ENCODE assay signal across 16 cellular contexts in the genomic region with DNA sequence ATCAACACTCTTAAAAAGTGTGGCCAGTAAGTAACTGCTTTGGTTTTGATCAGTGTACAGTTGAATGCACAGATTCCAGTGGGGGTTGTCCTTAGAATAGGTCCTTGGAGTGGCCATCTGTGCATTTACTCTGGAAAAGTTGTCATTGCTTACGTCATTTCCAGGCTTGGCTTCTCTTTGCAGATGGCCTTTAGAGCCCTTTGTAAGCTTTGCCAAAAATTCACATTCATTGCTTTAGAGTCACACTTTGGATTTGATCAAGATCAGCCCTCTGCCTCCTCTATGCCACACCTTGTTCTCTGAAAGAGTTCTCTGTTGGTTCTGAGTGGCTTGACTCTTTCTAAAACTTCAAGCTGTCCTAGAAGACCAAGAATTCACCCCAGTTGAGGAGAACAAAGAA.
DNase-seq lines count a peak whose midpoint lies in the region; ATAC-seq, FAIRE-seq and TF ChIP-seq lines count a peak whose summit lies in the region.
"Had no signal": no experiment of that assay in that cellular context is flagged by ENCODE, and none has a peak within 500 bp of the region (broad histone marks: within the 10 kb centered on the region; RNA-seq: fewer than 3 reads in every experiment).

No MANE protein-coding gene starts in this region.

- POLR2A ChIA-PET in HepG2 (lab: Yijun Ruan, JAX), result no interaction called here

- H3K27me3 ChIP-seq in HepG2 (ENCODE audit: control insufficient read depth in 1 of 2, insufficient read depth in 2 of 2, low read length in 2 of 2) (no peaks in the 10 kb centered on the region), right lobe of liver (no peaks in the 10 kb centered on the region), prostate gland (replicated peaks; ENCODE audit: insufficient read depth) (no peaks in the 10 kb centered on the region)

- H3K27me3 Mint-ChIP-seq in natural killer cell (ENCODE audit: low read depth in 2 of 2), result peaks cover 2 to 22% of the 10 kb centered on the region in 2 donors
- H3K27me3 Mint-ChIP-seq: CD4-positive, alpha-beta T cell had no signal

- no peak overlapping the region for H3K4me2 ChIP-seq in HepG2 (ENCODE audit: low read depth, low read length)

- intact Hi-C loops in HepG2 (cut with micrococcal nuclease; ENCODE audit: unreplicated experiment), result no loop called here
- intact Hi-C loops in right lobe of liver (cut with DNase I), result no loop called here
- intact Hi-C loops in prostate gland (cut with DNase I), result no loop called here
- intact Hi-C loops in natural killer cell (cut with micrococcal nuclease), result no loop called here

- CTCF ChIA-PET in HepG2 (lab: Yijun Ruan, JAX; ENCODE audit: low intra/inter-chr PET ratio, low total read pairs), result no interaction called here

- no TSS peak for BruUV-seq in HepG2 (replicated peaks; lab: Mats Ljungman, UMichigan)

- no peak for TF ChIP-seq RAD21 in HepG2 (CRISPR knock-in tag; IDR thresholded peaks at IDR 0.05)

- TF ChIP-seq CTCF in HepG2 (CRISPR knock-in tag; IDR thresholded peaks at IDR 0.05) (no peak), right lobe of liver (IDR thresholded peaks at IDR 0.05) (no peak), prostate gland (IDR thresholded peaks at IDR 0.05) (no peak), natural killer cell (IDR thresholded peaks at IDR 0.05) (no peak)

- H3K79me2 ChIP-seq in HepG2 (ENCODE audit: insufficient read depth, low read length), result no peaks in the 10 kb centered on the region

- ATAC-seq in HepG2 (no peak), right lobe of liver (no peak), natural killer cell (no peak)
- ATAC-seq: PC-3 had no signal

- H3K27ac Mint-ChIP-seq in natural killer cell, result no peak overlapping the region
- H3K27ac Mint-ChIP-seq: CD4-positive, alpha-beta T cell; H9 had no signal

- DNase-seq in HepG2 (ENCODE audit: low spot score) (no peak), right lobe of liver (no peak), RPMI7951 (ENCODE audit: low read depth) (peak; percentile 66), fibroblast of peridontal ligament (ENCODE audit: extremely low read depth) (peak; percentile 2), prostate gland (ENCODE audit: low spot score) (no peak), D341Med (ENCODE audit: low spot score) (no peak), natural killer cell (no peak), cerebellar nuclear complex (lab: John Stamatoyannopoulos, UW) (no peak)
- DNase-seq: CD4-positive, alpha-beta T cell; H9; NCI-H1417; NCI-H2029 treated with DMSO at 0.1 percent for 48 hours; NCI-H526 treated with DMSO at 0.1 percent for 48 hours; NK-92 treated with Interleukin-12 subunit alpha and Interleukin-12 subunit beta, amount 100 ng/mL, for 24 hours; PC-3 had no signal

- TF ChIP-seq POLR2A in HepG2 (IDR thresholded peaks at IDR 0.05; ENCODE audit: insufficient read depth in 1 of 2, low read depth in 2 of 2, low read length in 2 of 2) (no peak), right lobe of liver (IDR thresholded peaks at IDR 0.05) (no peak), prostate gland (IDR thresholded peaks at IDR 0.05) (no peak)

- TF ChIP-seq EP300 in HepG2 (IDR thresholded peaks at IDR 0.05; ENCODE audit: low read depth in 2 of 2, low read length in 2 of 2) (no peak), HepG2 (CRISPR knock-in tag; IDR thresholded peaks at IDR 0.05; ENCODE audit: borderline replicate concordance) (no peak)

- no peaks in the 10 kb centered on the region for H3K36me3 ChIP-seq in HepG2 (replicated peaks in 1 of 2; ENCODE audit: control insufficient read depth in 1 of 2, insufficient read depth in 2 of 2, low read length in 2 of 2)
- H3K36me3 ChIP-seq in right lobe of liver, result no peaks in the 10 kb centered on the region
- no peaks in the 10 kb centered on the region for H3K36me3 ChIP-seq in prostate gland

- H3K4me3 Mint-ChIP-seq in natural killer cell, result no peak overlapping the region
- H3K4me3 Mint-ChIP-seq: CD4-positive, alpha-beta T cell; H9 had no signal

- H3K9me3 Mint-ChIP-seq in natural killer cell, result no peaks in the 10 kb centered on the region
- H3K9me3 Mint-ChIP-seq: CD4-positive, alpha-beta T cell had no signal

- no peaks in the 10 kb centered on the region for H3K36me3 Mint-ChIP-seq in natural killer cell

- no peak for FAIRE-seq in HepG2 (lab: Jason Lieb, UNC)
- FAIRE-seq: A204.1 had no signal

- no peak overlapping the region for H3K4me3 ChIP-seq in HepG2 (replicated peaks in 1 of 3; ENCODE audit: insufficient read depth in 1 of 3, low read depth in 2 of 3, low read length in 3 of 3)
- no peak overlapping the region for H3K4me3 ChIP-seq in right lobe of liver
- no peak overlapping the region for H3K4me3 ChIP-seq in prostate gland

- H3K9me3 ChIP-seq in HepG2 (ENCODE audit: low read length), result no peaks in the 10 kb centered on the region
- H3K9me3 ChIP-seq in right lobe of liver, result no peaks in the 10 kb centered on the region
- H3K9me3 ChIP-seq in prostate gland, result no peaks in the 10 kb centered on the region

- H4K20me1 ChIP-seq in HepG2 (ENCODE audit: insufficient read depth, low read length), result no peaks in the 10 kb centered on the region

- H3K27ac ChIP-seq in HepG2 (ENCODE audit: extremely low read length, insufficient read depth, low read length), result no peak overlapping the region
- no peak overlapping the region for H3K27ac ChIP-seq in right lobe of liver
- H3K27ac ChIP-seq in prostate gland, result no peak overlapping the region

- no CpG with 5 or more reads among the region's 1 CpG for WGBS in HepG2 (ENCODE audit: low lambda C conversion rate)
- WGBS in right lobe of liver (ENCODE audit: insufficient coverage, low coverage, low lambda C conversion rate, missing lambda C conversion rate), result 86% methylated on average over 1 of the region's 1 CpG
- 100% methylated on average over 1 of the region's 1 CpG for WGBS in prostate gland

- in situ Hi-C loops in HepG2 (cut with HindIII; ENCODE audit: extremely low pct_ligation_motif_present, low pct_unique_long_range_greater_than_20kb), result no loop called here

- no peaks in the 10 kb centered on the region for H3K4me1 Mint-ChIP-seq in natural killer cell

- H2AFZ ChIP-seq in HepG2 (ENCODE audit: low read length), result no peak overlapping the region

- H3K4me1 ChIP-seq in HepG2 (ENCODE audit: insufficient read depth, low read length) (no peaks in the 10 kb centered on the region), right lobe of liver (peaks cover 0 to 8% (median 0%) of the 10 kb centered on the region in 4 donors), prostate gland (replicated peaks) (no peaks in the 10 kb centered on the region)

- H3K9ac ChIP-seq in HepG2 (ENCODE audit: insufficient read depth, low read depth, low read length), result no peak overlapping the region

TF ChIP-seq in HepG2, 621 proteins besides CTCF, POLR2A, EP300 and RAD21:
- TF ChIP-seq ZNF460 (CRISPR knock-in tag; IDR thresholded peaks at IDR 0.05; ENCODE audit: borderline replicate concordance) (no peak), HNF4A (CRISPR knock-in tag; IDR thresholded peaks at IDR 0.05) (no peak), ATF7 (IDR thresholded peaks at IDR 0.05) (0 out of 2 replicates have a peak, but pooled peaks have one; percentile 9), ATF7 (CRISPR knock-in tag; IDR thresholded peaks at IDR 0.05) (no peak)

Comparison
In these comparisons a context has a peak if more than half of its experiments do, and no peak if none do; other contexts are left out.
1. DNase-seq: peak in RPMI7951 (single experiment) and fibroblast of peridontal ligament (single experiment); none in HepG2 (single experiment), right lobe of liver (0 of 3), prostate gland (single experiment), D341Med (single experiment), natural killer cell (single experiment) and cerebellar nuclear complex (0 of 2).